In genomic region chr1:156870734-156871133, GRCh38 we compare ENCODE assay signal across 1 cellular context.
TF ChIP-seq lines count a peak whose summit lies in the region.

No MANE protein-coding gene starts in this region.

TF ChIP-seq in GM12878, 131 proteins besides CTCF, POLR2A, EP300 and RAD21:
- TF ChIP-seq EED (IDR thresholded peaks at IDR 0.05; ENCODE audit: low read depth) (no peak), HDGF (IDR thresholded peaks at IDR 0.05) (no peak), NKRF (conservative IDR thresholded peaks at IDR 0.05) (no peak), MTA3 (IDR thresholded peaks at IDR 0.05; ENCODE audit: borderline replicate concordance, low read length) (no peak), GABPA (IDR thresholded peaks at IDR 0.05; ENCODE audit: low read depth) (no peak), SMAD5 (IDR thresholded peaks at IDR 0.05; ENCODE audit: low read depth) (no peak), CREM (IDR thresholded peaks at IDR 0.05; ENCODE audit: low read depth) (no peak)
- TF ChIP-seq, protein P1, sequence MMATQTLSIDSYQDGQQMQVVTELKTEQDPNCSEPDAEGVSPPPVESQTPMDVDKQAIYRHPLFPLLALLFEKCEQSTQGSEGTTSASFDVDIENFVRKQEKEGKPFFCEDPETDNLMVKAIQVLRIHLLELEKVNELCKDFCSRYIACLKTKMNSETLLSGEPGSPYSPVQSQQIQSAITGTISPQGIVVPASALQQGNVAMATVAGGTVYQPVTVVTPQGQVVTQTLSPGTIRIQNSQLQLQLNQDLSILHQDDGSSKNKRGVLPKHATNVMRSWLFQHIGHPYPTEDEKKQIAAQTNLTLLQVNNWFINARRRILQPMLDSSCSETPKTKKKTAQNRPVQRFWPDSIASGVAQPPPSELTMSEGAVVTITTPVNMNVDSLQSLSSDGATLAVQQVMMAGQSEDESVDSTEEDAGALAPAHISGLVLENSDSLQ (IDR thresholded peaks at IDR 0.05) = no peak
- TF ChIP-seq, protein P2, sequence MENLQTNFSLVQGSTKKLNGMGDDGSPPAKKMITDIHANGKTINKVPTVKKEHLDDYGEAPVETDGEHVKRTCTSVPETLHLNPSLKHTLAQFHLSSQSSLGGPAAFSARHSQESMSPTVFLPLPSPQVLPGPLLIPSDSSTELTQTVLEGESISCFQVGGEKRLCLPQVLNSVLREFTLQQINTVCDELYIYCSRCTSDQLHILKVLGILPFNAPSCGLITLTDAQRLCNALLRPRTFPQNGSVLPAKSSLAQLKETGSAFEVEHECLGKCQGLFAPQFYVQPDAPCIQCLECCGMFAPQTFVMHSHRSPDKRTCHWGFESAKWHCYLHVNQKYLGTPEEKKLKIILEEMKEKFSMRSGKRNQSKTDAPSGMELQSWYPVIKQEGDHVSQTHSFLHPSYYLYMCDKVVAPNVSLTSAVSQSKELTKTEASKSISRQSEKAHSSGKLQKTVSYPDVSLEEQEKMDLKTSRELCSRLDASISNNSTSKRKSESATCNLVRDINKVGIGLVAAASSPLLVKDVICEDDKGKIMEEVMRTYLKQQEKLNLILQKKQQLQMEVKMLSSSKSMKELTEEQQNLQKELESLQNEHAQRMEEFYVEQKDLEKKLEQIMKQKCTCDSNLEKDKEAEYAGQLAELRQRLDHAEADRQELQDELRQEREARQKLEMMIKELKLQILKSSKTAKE (IDR thresholded peaks at IDR 0.05; ENCODE audit: low read depth, poor library complexity, severe bottlenecking) = no peak
